30 cellular contexts compared by ENCODE assay signal in genomic region chr17:58491510-58492045, GRCh38. TPM values are rescaled to one million over a fixed set of nuclear protein-coding genes. Genes with fewer than 3 reads are reported as not detected.
"Had no signal": no experiment of that assay in that cellular context is flagged by ENCODE, and none has a peak within 500 bp of the region (broad histone marks: within the 10 kb centered on the region; RNA-seq: fewer than 3 reads in every experiment).

No MANE protein-coding gene starts in this region.

- ATAC-seq: left colon; natural killer cell; right lobe of liver; stimulated activated naive B cell treated with anti-CD40 and anti-IgM and Interleukin-4, amounts not matched to agents 10 μg/mL and 1 μg/mL and 100 μg/mL, for 72 hours had no signal

- H3K36me3 ChIP-seq: ovary had no signal

- H3K4me1 ChIP-seq: left ventricle myocardium inferior, neural progenitor cell, right atrium auricular region, right lobe of liver, thyroid gland, vagina had no signal

- DNase-seq: hypothalamus; immature natural killer cell; kidney; left colon; left ventricle myocardium inferior; mesendoderm; naive B cell; natural killer cell; nephron progenitor cell; occipital lobe; ovary; right lobe of liver; stimulated activated CD4-positive, alpha-beta T cell treated with anti-CD3 and anti-CD28 coated beads, Interleukin-1b, Interleukin-23, amount 100 ng/mL, for 48 hours; stimulated activated CD4-positive, alpha-beta T cell treated with anti-CD3 and anti-CD28 coated beads, Interleukin-2, amount 100 ng/mL, for 48 hours; stimulated activated CD4-positive, alpha-beta T cell treated with anti-CD3 and anti-CD28 coated beads, Interleukin-4, amount 100 ng/mL, for 4 hours; stimulated activated CD8-positive, alpha-beta memory T cell treated with anti-CD3 and anti-CD28 coated beads, Interleukin-4, amount 100 ng/mL, for 48 hours; stimulated activated naive B cell treated with anti-CD40 and anti-IgM and Interleukin-4, amounts not matched to agents 10 μg/mL and 1 μg/mL and 100 μg/mL, for 72 hours; stimulated activated naive CD8-positive, alpha-beta T cell treated with anti-CD3 and anti-CD28 coated beads, Interleukin-15, Interleukin-2, amounts not matched to agents 100 U/mL and 50 U/mL, for 24 hours; stomach; testis; thyroid gland had no signal

- H3K27me3 Mint-ChIP-seq: naive B cell; progenitor cell of endocrine pancreas; stimulated activated naive B cell treated with anti-CD40 and anti-IgM and Interleukin-4, amounts not matched to agents 10 μg/mL and 1 μg/mL and 100 μg/mL, for 72 hours; type B pancreatic cell had no signal

- H3K9me3 ChIP-seq: left ventricle myocardium inferior, neutrophil, ovary, right atrium auricular region, right lobe of liver, stomach, testis, thyroid gland, vagina had no signal

- H3K9me3 Mint-ChIP-seq: immature natural killer cell; mesothelial cell of epicardium; naive B cell; natural killer cell; nephron progenitor cell; neural progenitor cell; stimulated activated naive B cell treated with anti-CD40 and anti-IgM and Interleukin-4, amounts not matched to agents 10 μg/mL and 1 μg/mL and 100 μg/mL, for 72 hours; type B pancreatic cell had no signal

- H3K27ac Mint-ChIP-seq: immature natural killer cell, mesothelial cell of epicardium, naive B cell, natural killer cell, neural progenitor cell had no signal

- H3K4me3 ChIP-seq: left ventricle myocardium inferior, lung, neural progenitor cell, ovary, right atrium auricular region, right lobe of liver, smooth muscle cell, stomach, testis, thyroid gland, vagina had no signal

- H3K27ac ChIP-seq: left ventricle myocardium inferior, neural progenitor cell, neutrophil, ovary, right lobe of liver, stomach, thyroid gland, vagina had no signal

- H3K4me3 Mint-ChIP-seq: immature natural killer cell; mesothelial cell of epicardium; natural killer cell; nephron progenitor cell; neural progenitor cell; stimulated activated naive B cell treated with anti-CD40 and anti-IgM and Interleukin-4, amounts not matched to agents 10 μg/mL and 1 μg/mL and 100 μg/mL, for 72 hours; type B pancreatic cell had no signal

- H3K4me1 Mint-ChIP-seq: mesothelial cell of epicardium, natural killer cell, nephron progenitor cell, neural progenitor cell had no signal

- H3K27me3 ChIP-seq: neural progenitor cell, neutrophil, ovary, right atrium auricular region, right lobe of liver, stomach, testis, thyroid gland, vagina had no signal

RNA-seq across cellular contexts. Expression of gene HSF5, which starts 3.4 kb away (rescaled TPM):
- total RNA-seq: left colon, left ventricle myocardium inferior, ovary, smooth muscle cell had no signal
